Comparison of ENCODE assay signal across 24 cellular contexts in genomic region chr2:99240431-99240830, GRCh38. TPM values are rescaled to one million over a fixed set of nuclear protein-coding genes. Genes with fewer than 3 reads are reported as not detected.
DNase-seq lines count a peak whose midpoint lies in the region; ATAC-seq, FAIRE-seq and TF ChIP-seq lines count a peak whose summit lies in the region.
"Had no signal": no experiment of that assay in that cellular context is flagged by ENCODE, and none has a peak within 500 bp of the region (broad histone marks: within the 10 kb centered on the region; RNA-seq: fewer than 3 reads in every experiment).

No MANE protein-coding gene starts in this region.

- POLR2A ChIA-PET in GM12878 (lab: Charles Lee) = no interaction called here

- H3K9ac ChIP-seq in GM12878 (ENCODE audit: control insufficient read depth, insufficient read depth, low read length) = no peak overlapping the region
- H3K9ac ChIP-seq: BLaER1 had no signal

- no peak overlapping the region for H3K4me3 Mint-ChIP-seq in stimulated activated naive B cell treated with anti-CD40 and anti-IgM and Interleukin-4, amounts not matched to agents 10 μg/mL and 1 μg/mL and 100 μg/mL, for 72 hours
- H3K4me3 Mint-ChIP-seq: CD14-positive monocyte; CD4-positive, alpha-beta memory T cell; CD4-positive, CD25-positive, alpha-beta regulatory T cell; CD8-positive, alpha-beta memory T cell had no signal

- no peak for TF ChIP-seq EP300 in GM12878 (IDR thresholded peaks at IDR 0.05; ENCODE audit: borderline replicate concordance in 1 of 2, control insufficient read depth in 1 of 2, low read depth in 2 of 2, low read length in 2 of 2)

- H3K9me3 ChIP-seq in GM12878 (replicated peaks; ENCODE audit: control insufficient read depth, insufficient read depth, low read length) = no peaks in the 10 kb centered on the region
- H3K9me3 ChIP-seq: BE2C had no signal

- H3K27ac Mint-ChIP-seq in stimulated activated naive B cell treated with anti-CD40 and anti-IgM and Interleukin-4, amounts not matched to agents 10 μg/mL and 1 μg/mL and 100 μg/mL, for 72 hours = no peak overlapping the region
- H3K27ac Mint-ChIP-seq: CD14-positive monocyte; CD4-positive, CD25-positive, alpha-beta regulatory T cell; CD8-positive, alpha-beta memory T cell had no signal

- CTCF ChIA-PET in GM12878 (lab: Yijun Ruan, JAX) = no interaction called here

- no peak overlapping the region for H3K4me2 ChIP-seq in GM12878 (ENCODE audit: control insufficient read depth, insufficient read depth)
- H3K4me2 ChIP-seq: BLaER1 had no signal

- peaks cover 0 to 4% of the 10 kb centered on the region in 2 donors for H3K4me1 Mint-ChIP-seq in stimulated activated naive B cell treated with anti-CD40 and anti-IgM and Interleukin-4, amounts not matched to agents 10 μg/mL and 1 μg/mL and 100 μg/mL, for 72 hours
- H3K4me1 Mint-ChIP-seq: CD14-positive monocyte; CD4-positive, alpha-beta memory T cell; CD4-positive, CD25-positive, alpha-beta regulatory T cell; CD8-positive, alpha-beta memory T cell had no signal

- intact Hi-C loops in GM12878 (cut with micrococcal nuclease; ENCODE audit: unreplicated experiment) = no loop called here

- no peak overlapping the region for H2AFZ ChIP-seq in GM12878 (ENCODE audit: control insufficient read depth, low read depth, low read length)

- in situ Hi-C loops in GM12878 (cut with MboI) = no loop called here

- ATAC-seq in GM12878 (no peak), HG03097 (IDR thresholded peaks at IDR 0.05; ENCODE audit: low FRiP score, unreplicated experiment) (no peak)
- ATAC-seq in stimulated activated naive B cell treated with anti-CD40 and anti-IgM and Interleukin-4, amounts not matched to agents 10 μg/mL and 1 μg/mL and 100 μg/mL, for 72 hours (replicated peaks) = peak; percentile 46 to 77

- H3K79me2 ChIP-seq in GM12878 (ENCODE audit: control insufficient read depth, insufficient read depth, low read length) = no peaks in the 10 kb centered on the region

- H3K27ac ChIP-seq in GM12878 (ENCODE audit: control insufficient read depth, insufficient read depth) = no peak overlapping the region
- H3K27ac ChIP-seq: BLaER1 had no signal

- SMC1A ChIA-PET in GM12878 (lab: Charles Lee; ENCODE audit: uncharacterized antibody, unreplicated experiment) = no interaction called here

- H4K20me1 ChIP-seq in GM12878 (ENCODE audit: control insufficient read depth, insufficient read depth) = no peaks in the 10 kb centered on the region
- H4K20me1 ChIP-seq: BLaER1 had no signal

- DNase-seq in NB4 (ENCODE audit: low read depth) (peak; percentile 15), GM12878 (ENCODE audit: low read depth, low spot score) (no peak), OCI-M1 (lab: John Stamatoyannopoulos, UW) (no peak)
- DNase-seq in stimulated activated naive B cell treated with anti-CD40 and anti-IgM and Interleukin-4, amounts not matched to agents 10 μg/mL and 1 μg/mL and 100 μg/mL, for 72 hours = no peak
- DNase-seq in stimulated activated CD4-positive, alpha-beta T cell treated with anti-CD3 and anti-CD28 coated beads, Interleukin-4, amount 100 ng/mL, for 24 hours = no peak
- DNase-seq: 8988T; ACHN; BE2C; C1 segment of cervical spinal cord; CD4-positive, alpha-beta memory T cell; CD4-positive, CD25-positive, alpha-beta regulatory T cell; CD8-positive, alpha-beta memory T cell; COR-L47; DMS79 treated with DMSO at 0.1 percent for 48 hours; GF-D8 had no signal

- H3K36me3 Mint-ChIP-seq in stimulated activated naive B cell treated with anti-CD40 and anti-IgM and Interleukin-4, amounts not matched to agents 10 μg/mL and 1 μg/mL and 100 μg/mL, for 72 hours = no peaks in the 10 kb centered on the region
- H3K36me3 Mint-ChIP-seq: CD14-positive monocyte had no signal

- no peak for TF ChIP-seq CTCF in NB4 (IDR thresholded peaks at IDR 0.05; ENCODE audit: low read depth, low read length)
- no peak for TF ChIP-seq CTCF in GM12878 (IDR thresholded peaks at IDR 0.05 in 2 of 3, conservative IDR thresholded peaks at IDR 0.05 in 1 of 3; ENCODE audit: control insufficient read depth in 2 of 3, extremely low read depth in 1 of 3, insufficient read depth in 1 of 3, low read depth in 3 of 3, low read length in 3 of 3)

- no TSS peak for BruUV-seq in GM12878 (replicated peaks; lab: Mats Ljungman, UMichigan)

- FAIRE-seq in GM12878 (lab: Jason Lieb, UNC) = no peak
- FAIRE-seq: A204.1, G401.6, GM12891, GM19239 had no signal

- H3K36me3 ChIP-seq in GM12878 (ENCODE audit: control insufficient read depth in 2 of 2, insufficient read depth in 2 of 2, low read length in 1 of 2) = no peaks in the 10 kb centered on the region
- H3K36me3 ChIP-seq: BE2C, BLaER1 had no signal

- TF ChIP-seq POLR2A in NB4 (IDR thresholded peaks at IDR 0.05; ENCODE audit: extremely low read depth, insufficient read length) (no peak), GM12878 (IDR thresholded peaks at IDR 0.05; ENCODE audit: low read depth, low read length) (no peak)

- H3K9me3 Mint-ChIP-seq in stimulated activated naive B cell treated with anti-CD40 and anti-IgM and Interleukin-4, amounts not matched to agents 10 μg/mL and 1 μg/mL and 100 μg/mL, for 72 hours = peaks cover 0 to 1% of the 10 kb centered on the region in 2 donors
- H3K9me3 Mint-ChIP-seq: CD8-positive, alpha-beta memory T cell had no signal

- no peaks in the 10 kb centered on the region for H3K27me3 Mint-ChIP-seq in stimulated activated naive B cell treated with anti-CD40 and anti-IgM and Interleukin-4, amounts not matched to agents 10 μg/mL and 1 μg/mL and 100 μg/mL, for 72 hours
- H3K27me3 Mint-ChIP-seq: CD4-positive, alpha-beta memory T cell; CD4-positive, CD25-positive, alpha-beta regulatory T cell; CD8-positive, alpha-beta memory T cell had no signal

- no peak for TF ChIP-seq RAD21 in GM12878 (IDR thresholded peaks at IDR 0.05; ENCODE audit: insufficient read depth, low read depth, low read length)

- H3K27me3 ChIP-seq in GM12878 (replicated peaks in 1 of 2; ENCODE audit: control insufficient read depth in 2 of 2, insufficient read depth in 2 of 2, low read length in 1 of 2) = no peaks in the 10 kb centered on the region
- H3K27me3 ChIP-seq: BE2C, BLaER1 had no signal

- no peaks in the 10 kb centered on the region for H3K4me1 ChIP-seq in GM12878 (ENCODE audit: control insufficient read depth, insufficient read depth, low read length)
- H3K4me1 ChIP-seq: BE2C, BLaER1 had no signal

- 27% methylated on average over 6 of the region's 6 CpGs for whole genome bisulfite sequencing in GM12878 (ENCODE audit: insufficient coverage, insufficient replicate concordance, low lambda C conversion rate, missing lambda C conversion rate)

- H3K4me3 ChIP-seq in NB4 (ENCODE audit: low read depth, low read length) (no peak overlapping the region), GM12878 (no peak overlapping the region)
- H3K4me3 ChIP-seq: BLaER1 had no signal

- RAD21 ChIA-PET in GM12878 (lab: Charles Lee; ENCODE audit: unreplicated experiment) = no interaction called here

RNA-seq across cellular contexts. Expression of gene LYG2, which starts 15.0 kb away (rescaled TPM):
- not detected in 2 replicates for total RNA-seq in GM12878 (2013; cell fraction: nucleolus; rRNA removed)
- not detected in 2 replicates for total RNA-seq in GM12878 (2014; rRNA removed)
- not detected in 2 replicates for total RNA-seq in GM12878 (2014; rRNA removed; fragmentation: Illumina TruSeq; extraction: Trizol)
- total RNA-seq in GM12878 (2021) = not detected in 2 replicates
- not detected for polyA plus RNA-seq in GM12878 (2011; ENCODE audit: low read depth)
- polyA plus RNA-seq in GM12878 (2011; rRNA removed) = not detected in 2 replicates
- not detected in 2 replicates for polyA plus RNA-seq in GM12878 (2011; cell fraction: cytosol; rRNA removed)
- polyA plus RNA-seq in GM12878 (2011; cell fraction: nucleus; rRNA removed) = not detected in 2 replicates
- polyA plus RNA-seq in GM12878 (2012) = not detected in 2 replicates
- polyA plus RNA-seq in GM12878 (2014; fragmentation: Illumina TruSeq; extraction: Trizol) = 0.30 TPM in 1 of 2 replicates, not detected in the other
- under 1 TPM; 0.11 to 0.23 TPM for polyA plus RNA-seq in GM12878 (2014; fragmentation: Nextera tagmentation; extraction: Ambion mirVana)
- not detected in 2 replicates for polyA plus RNA-seq in GM12878 (2014; rRNA removed)
- under 1 TPM; 0.51 to 0.95 TPM for polyA plus RNA-seq in GM12878 (2016; fragmentation: Nextera tagmentation; extraction: Ambion mirVana)
- not detected in 2 replicates for polyA minus RNA-seq in GM12878 (2011; rRNA and poly(A)+ RNA removed)
- not detected in 2 replicates for polyA minus RNA-seq in GM12878 (2011; cell fraction: cytosol; rRNA and poly(A)+ RNA removed)
- polyA minus RNA-seq in GM12878 (2011; cell fraction: nucleus; rRNA and poly(A)+ RNA removed) = not detected in 2 replicates
- total RNA-seq: A673; CD4-positive, alpha-beta memory T cell; CD4-positive, CD25-positive, alpha-beta regulatory T cell; CD8-positive, alpha-beta memory T cell had no signal
- polyA plus RNA-seq: AG04450; CD14-positive monocyte; CD4-positive, alpha-beta memory T cell; CD4-positive, CD25-positive, alpha-beta regulatory T cell; CD8-positive, alpha-beta memory T cell had no signal

RNA-seq across cellular contexts. Expression of gene MRPL30, which starts 59.4 kb away (rescaled TPM):
- 19.6 and 24.5 TPM in 2 replicates for total RNA-seq in GM12878 (2013; cell fraction: nucleolus; rRNA removed)
- 40.2 and 45.5 TPM in 2 replicates for total RNA-seq in GM12878 (2014; rRNA removed)
- 51.3 TPM in 2 replicates for total RNA-seq in GM12878 (2014; rRNA removed; fragmentation: Illumina TruSeq; extraction: Trizol)
- total RNA-seq in GM12878 (2021) = 30.3 and 33.6 TPM in 2 replicates
- polyA plus RNA-seq in GM12878 (2011; ENCODE audit: low read depth) = 16.9 TPM
- 39.8 and 64.5 TPM in 2 replicates for polyA plus RNA-seq in GM12878 (2011; rRNA removed)
- 20.9 and 27.1 TPM in 2 replicates for polyA plus RNA-seq in GM12878 (2011; cell fraction: cytosol; rRNA removed)
- polyA plus RNA-seq in GM12878 (2011; cell fraction: nucleus; rRNA removed) = 11.8 and 12.7 TPM in 2 replicates
- 31.6 and 37.4 TPM in 2 replicates for polyA plus RNA-seq in GM12878 (2012)
- 63.3 and 94.8 TPM in 2 replicates for polyA plus RNA-seq in GM12878 (2014; fragmentation: Illumina TruSeq; extraction: Trizol)
- 10 to 100 TPM; 34.9 to 53.1 TPM for polyA plus RNA-seq in GM12878 (2014; fragmentation: Nextera tagmentation; extraction: Ambion mirVana)
- polyA plus RNA-seq in GM12878 (2014; rRNA removed) = 32.2 and 39.9 TPM in 2 replicates
- 10 to 100 TPM; 35.7 to 42.8 TPM for polyA plus RNA-seq in GM12878 (2016; fragmentation: Nextera tagmentation; extraction: Ambion mirVana)
- polyA minus RNA-seq in GM12878 (2011; rRNA and poly(A)+ RNA removed) = 16.0 and 25.0 TPM in 2 replicates
- 6.3 and 14.5 TPM in 2 replicates for polyA minus RNA-seq in GM12878 (2011; cell fraction: cytosol; rRNA and poly(A)+ RNA removed)
- polyA minus RNA-seq in GM12878 (2011; cell fraction: nucleus; rRNA and poly(A)+ RNA removed) = 4.1 and 6.6 TPM in 2 replicates

RNA-seq across cellular contexts. Expression of gene MITD1, which starts 59.6 kb away (rescaled TPM):
- 74.4 and 79.1 TPM in 2 replicates for total RNA-seq in GM12878 (2013; cell fraction: nucleolus; rRNA removed)
- total RNA-seq in GM12878 (2014; rRNA removed) = 36.9 and 47.4 TPM in 2 replicates
- total RNA-seq in GM12878 (2014; rRNA removed; fragmentation: Illumina TruSeq; extraction: Trizol) = 68.1 and 74.9 TPM in 2 replicates
- 33.0 and 35.6 TPM in 2 replicates for total RNA-seq in GM12878 (2021)
- polyA plus RNA-seq in GM12878 (2011; ENCODE audit: low read depth) = 31.4 TPM
- polyA plus RNA-seq in GM12878 (2011; rRNA removed) = 52.6 and 89.2 TPM in 2 replicates
- 12.8 and 13.2 TPM in 2 replicates for polyA plus RNA-seq in GM12878 (2011; cell fraction: cytosol; rRNA removed)
- polyA plus RNA-seq in GM12878 (2011; cell fraction: nucleus; rRNA removed) = 30.5 and 39.1 TPM in 2 replicates
- polyA plus RNA-seq in GM12878 (2012) = 41.6 and 53.3 TPM in 2 replicates
- 74.3 and 90.7 TPM in 2 replicates for polyA plus RNA-seq in GM12878 (2014; fragmentation: Illumina TruSeq; extraction: Trizol)
- polyA plus RNA-seq in GM12878 (2014; fragmentation: Nextera tagmentation; extraction: Ambion mirVana) = 100 to 1,000 TPM; 106 to 116 TPM
- polyA plus RNA-seq in GM12878 (2014; rRNA removed) = 46.6 and 61.9 TPM in 2 replicates
- polyA plus RNA-seq in GM12878 (2016; fragmentation: Nextera tagmentation; extraction: Ambion mirVana) = 10 to 100 TPM; 61.2 to 65.1 TPM
- 11.5 and 12.1 TPM in 2 replicates for polyA minus RNA-seq in GM12878 (2011; rRNA and poly(A)+ RNA removed)
- polyA minus RNA-seq in GM12878 (2011; cell fraction: cytosol; rRNA and poly(A)+ RNA removed) = 6.4 and 8.2 TPM in 2 replicates
- polyA minus RNA-seq in GM12878 (2011; cell fraction: nucleus; rRNA and poly(A)+ RNA removed) = 10.5 and 16.6 TPM in 2 replicates

Comparison
In these comparisons a context has a peak if more than half of its experiments do, and no peak if none do; other contexts are left out.
1. ATAC-seq: peak in stimulated activated naive B cell treated with anti-CD40 and anti-IgM and Interleukin-4, amounts not matched to agents 10 μg/mL and 1 μg/mL and 100 μg/mL, for 72 hours (2 of 2); none in GM12878 (single experiment) and HG03097 (single experiment).